ENCODE assay signal across 10 cellular contexts in genomic region chr10:44180321-44181154, GRCh38.
DNase-seq lines count a peak whose midpoint lies in the region; ATAC-seq and TF ChIP-seq lines count a peak whose summit lies in the region.
"Had no signal": no experiment of that assay in that cellular context is flagged by ENCODE, and none has a peak within 500 bp of the region (broad histone marks: within the 10 kb centered on the region; RNA-seq: fewer than 3 reads in every experiment).

No MANE protein-coding gene starts in this region.

- H3K27ac ChIP-seq in RWPE1 (peak overlapping the region; percentile 48), gastrocnemius medialis (peak overlapping the region; percentile 16 to 41 (median 28))

- H3K27me3 ChIP-seq in gastrocnemius medialis = no peaks in the 10 kb centered on the region

- no peaks in the 10 kb centered on the region for H3K4me1 Mint-ChIP-seq in activated naive CD8-positive, alpha-beta T cell treated with anti-CD3 and anti-CD28 coated beads, Interleukin-2, amount 50 U/mL, for 24 hours

- no peaks in the 10 kb centered on the region for H3K36me3 Mint-ChIP-seq in activated naive CD8-positive, alpha-beta T cell treated with anti-CD3 and anti-CD28 coated beads, Interleukin-2, amount 50 U/mL, for 24 hours (ENCODE audit: low read depth)

- H3K4me3 Mint-ChIP-seq in activated naive CD8-positive, alpha-beta T cell treated with anti-CD3 and anti-CD28 coated beads, Interleukin-2, amount 50 U/mL, for 24 hours = no peak overlapping the region

- no peaks in the 10 kb centered on the region for H3K36me3 ChIP-seq in gastrocnemius medialis

- TF ChIP-seq POLR2A in gastrocnemius medialis (IDR thresholded peaks at IDR 0.05) = no peak

- in situ Hi-C loops in gastrocnemius medialis (cut with MboI; ENCODE audit: low sequenced_read_pairs in 4 of 4) = no loop called here

- no peaks in the 10 kb centered on the region for H3K9me3 Mint-ChIP-seq in activated naive CD8-positive, alpha-beta T cell treated with anti-CD3 and anti-CD28 coated beads, Interleukin-2, amount 50 U/mL, for 24 hours

- H3K27me3 Mint-ChIP-seq in activated naive CD8-positive, alpha-beta T cell treated with anti-CD3 and anti-CD28 coated beads, Interleukin-2, amount 50 U/mL, for 24 hours = peaks cover 6% of the 10 kb centered on the region

- CTCF ChIA-PET in RWPE1 (lab: Yijun Ruan, JAX) = no interaction called here

- no peaks in the 10 kb centered on the region for H3K9me3 ChIP-seq in gastrocnemius medialis

- intact Hi-C loops in gastrocnemius medialis (cut with DNase I; ENCODE audit: low total_unique reads) = loop anchor here (10.0 kb wide), 1 partner anchor 56 kb away; no protein-coding TSS in a partner anchor

- H3K4me1 ChIP-seq in gastrocnemius medialis = no peaks in the 10 kb centered on the region

- no peak overlapping the region for H3K27ac Mint-ChIP-seq in activated naive CD8-positive, alpha-beta T cell treated with anti-CD3 and anti-CD28 coated beads, Interleukin-2, amount 50 U/mL, for 24 hours

- TF ChIP-seq CTCF in RWPE1 (conservative IDR thresholded peaks at IDR 0.05; ENCODE audit: low read depth) (no peak), gastrocnemius medialis (IDR thresholded peaks at IDR 0.05 in 4 of 5, conservative IDR thresholded peaks at IDR 0.05 in 1 of 5) (no peak)

- peak; percentile 97 for DNase-seq in EH (ENCODE audit: low read depth)
- DNase-seq in RWPE1 (ENCODE audit: low spot score) = no peak
- DNase-seq in fibroblast of the conjunctiva (ENCODE audit: low read depth) = peak; percentile 89
- peak; percentile 44 to 73 for DNase-seq in gastrocnemius medialis
- no peak for DNase-seq in RPMI8226
- DNase-seq in stimulated activated CD4-positive, alpha-beta T cell treated with anti-CD3 and anti-CD28 coated beads, Interleukin-4, amount 100 ng/mL, for 4 hours = no peak
- no peak for DNase-seq in cerebellum (ENCODE audit: low spot score)
- no peak for DNase-seq in activated naive CD8-positive, alpha-beta T cell treated with anti-CD3 and anti-CD28 coated beads, Interleukin-2, amount 50 U/mL, for 24 hours
- DNase-seq: effector memory CD4-positive, alpha-beta T cell; kidney glomerular epithelial cell had no signal

- peak; percentile 75 to 80 for ATAC-seq in gastrocnemius medialis
- ATAC-seq in activated naive CD8-positive, alpha-beta T cell treated with anti-CD3 and anti-CD28 coated beads, Interleukin-2, amount 50 U/mL, for 24 hours = no peak

- H3K4me3 ChIP-seq in gastrocnemius medialis = no peak overlapping the region

- POLR2A ChIA-PET in RWPE1 (lab: Yijun Ruan, JAX; ENCODE audit: low non-redundant PET) = no interaction called here

Comparison
In these comparisons a context has a peak if more than half of its experiments do, and no peak if none do; other contexts are left out.
1. DNase-seq: peak in EH (single experiment), fibroblast of the conjunctiva (single experiment) and gastrocnemius medialis (2 of 2); none in RWPE1 (single experiment), RPMI8226 (single experiment), stimulated activated CD4-positive, alpha-beta T cell treated with anti-CD3 and anti-CD28 coated beads, Interleukin-4, amount 100 ng/mL, for 4 hours (0 of 2), cerebellum (single experiment) and activated naive CD8-positive, alpha-beta T cell treated with anti-CD3 and anti-CD28 coated beads, Interleukin-2, amount 50 U/mL, for 24 hours (single experiment).